Comparison of ENCODE assay signal across 1 cellular context in genomic region chr6:42745638-42746451, GRCh38.
TF ChIP-seq lines count a peak whose summit lies in the region.

TSS of gene TBCC (minus strand) at chr6:42746103. CDS start at chr6:42746073, 30 bp downstream.

TF ChIP-seq in K562, 482 proteins besides CTCF, POLR2A, EP300 and RAD21 (continued from another document and continues in another):
- TF ChIP-seq ZBTB40 (IDR thresholded peaks at IDR 0.05), result peak; percentile 39; the same call in 1 of the 2 replicates
- no peak; the same call in 1 of the 2 replicates for TF ChIP-seq ZBTB40 (CRISPR knock-in tag; IDR thresholded peaks at IDR 0.05)
- TF ChIP-seq ZNF740 (CRISPR knock-in tag; IDR thresholded peaks at IDR 0.05), result no peak
- TF ChIP-seq ZNF740 (tag; IDR thresholded peaks at IDR 0.05), result peak in 1 of 2 experiments; percentile 13; a peak in 1 of 4 replicates
- TF ChIP-seq PPARD (CRISPR knock-in tag; IDR thresholded peaks at IDR 0.05), result no peak
- TF ChIP-seq TOE1 (IDR thresholded peaks at IDR 0.05; ENCODE audit: borderline replicate concordance), result peak; percentile 48; the same call in 1 of the 2 replicates
- peak; percentile 89; the same call in 1 of the 2 replicates for TF ChIP-seq TOE1 (CRISPR knock-in tag; IDR thresholded peaks at IDR 0.05; ENCODE audit: borderline replicate concordance, low read depth)
- TF ChIP-seq HDAC1 (IDR thresholded peaks at IDR 0.05), result peak in 1 of 2 experiments; percentile 47; a peak in 2 of 4 replicates
- peak; percentile 97 for TF ChIP-seq VEZF1 (CRISPR knock-in tag; IDR thresholded peaks at IDR 0.05)
- no peak for TF ChIP-seq ZBTB7A (IDR thresholded peaks at IDR 0.05; ENCODE audit: borderline replicate concordance, control insufficient read depth, low read depth, low read length)
- peak; percentile 45 for TF ChIP-seq ELF1 (tag; IDR thresholded peaks at IDR 0.05)
- peak; percentile 89 for TF ChIP-seq ZFP91 (CRISPR knock-in tag; IDR thresholded peaks at IDR 0.05)
- peak; percentile 88 for TF ChIP-seq THAP12 (CRISPR knock-in tag; IDR thresholded peaks at IDR 0.05)
- no peak for TF ChIP-seq CAMTA2 (CRISPR knock-in tag; conservative IDR thresholded peaks at IDR 0.05)
- no peak for TF ChIP-seq NR2C1 (IDR thresholded peaks at IDR 0.05)
- 0 out of 2 replicates have a peak, but pooled peaks have one; percentile 31 for TF ChIP-seq NR2C1 (tag; IDR thresholded peaks at IDR 0.05)
- TF ChIP-seq ZNF551 (CRISPR knock-in tag; IDR thresholded peaks at IDR 0.05), result no peak
- no peak for TF ChIP-seq RAD51 (IDR thresholded peaks at IDR 0.05; ENCODE audit: borderline replicate concordance, low read depth)
- TF ChIP-seq FOXK2 (conservative IDR thresholded peaks at IDR 0.05 in 1 of 2, IDR thresholded peaks at IDR 0.05 in 1 of 2; ENCODE audit: low read depth in 2 of 2), result peak in 1 of 2 experiments; percentile 69; a peak in 2 of 4 replicates
- peak; percentile 55 for TF ChIP-seq CCNT2 (IDR thresholded peaks at IDR 0.05; ENCODE audit: borderline replicate concordance, extremely low read depth, insufficient read length, low read depth, low read length)
- no peak for TF ChIP-seq ZNF780A (CRISPR knock-in tag; IDR thresholded peaks at IDR 0.05)
- TF ChIP-seq ZBTB9 (CRISPR knock-in tag; IDR thresholded peaks at IDR 0.05), result peak; percentile 37; the same call in 1 of the 2 replicates
- peak; percentile 63; the same call in 1 of the 2 replicates for TF ChIP-seq ETV5 (CRISPR knock-in tag; IDR thresholded peaks at IDR 0.05; ENCODE audit: low read depth)
- no peak for TF ChIP-seq KLF10 (CRISPR knock-in tag; IDR thresholded peaks at IDR 0.05)
- TF ChIP-seq ZNF76 (CRISPR knock-in tag; IDR thresholded peaks at IDR 0.05; ENCODE audit: borderline replicate concordance), result no peak
- peak; percentile 66 for TF ChIP-seq E2F8 (IDR thresholded peaks at IDR 0.05; ENCODE audit: low read depth, partially characterized antibody)
- 0 out of 2 replicates have a peak, but pooled peaks have one; percentile 31 for TF ChIP-seq TGIF2 (CRISPR knock-in tag; IDR thresholded peaks at IDR 0.05)
- TF ChIP-seq ARID2 (IDR thresholded peaks at IDR 0.05), result no peak
- no peak; the same call in 1 of the 2 replicates for TF ChIP-seq MTF1 (CRISPR knock-in tag; IDR thresholded peaks at IDR 0.05; ENCODE audit: borderline replicate concordance)
- TF ChIP-seq GATAD2B (IDR thresholded peaks at IDR 0.05; ENCODE audit: borderline replicate concordance), result no peak
- TF ChIP-seq MCM7 (IDR thresholded peaks at IDR 0.05), result no peak
- peak; percentile 31 for TF ChIP-seq MEIS2 (IDR thresholded peaks at IDR 0.05; ENCODE audit: partially characterized antibody)
- no peak for TF ChIP-seq SIRT6 (IDR thresholded peaks at IDR 0.05; ENCODE audit: low read depth, low read length)
- TF ChIP-seq PHF20 (IDR thresholded peaks at IDR 0.05; ENCODE audit: partially characterized antibody), result peak; percentile 80
- TF ChIP-seq ETV1 (tag; conservative IDR thresholded peaks at IDR 0.05; ENCODE audit: low read depth), result peak; percentile 53
- peak in 1 of 2 experiments; percentile 31; a peak in 2 of 4 replicates for TF ChIP-seq UBTF (IDR thresholded peaks at IDR 0.05; ENCODE audit: borderline replicate concordance in 1 of 2, low read depth in 2 of 2, low read length in 2 of 2)
